In genomic region chr3:138944842-138945645, GRCh38 we compare ENCODE assay signal across 8 cellular contexts. TPM values are rescaled to one million over a fixed set of nuclear protein-coding genes. Genes with fewer than 3 reads are reported as not detected.
DNase-seq lines count a peak whose midpoint lies in the region; ATAC-seq and TF ChIP-seq lines count a peak whose summit lies in the region.

No MANE protein-coding gene starts in this region.

- ATAC-seq in activated naive CD8-positive, alpha-beta T cell treated with anti-CD3 and anti-CD28 coated beads, Interleukin-2, amount 10 ng/mL, durations not matched to agents 7 days and 5 days (ENCODE audit: low read depth): no peak
- ATAC-seq in GM21390 (IDR thresholded peaks at IDR 0.05; ENCODE audit: unreplicated experiment) (no peak), HG03280 (IDR thresholded peaks at IDR 0.05; ENCODE audit: unreplicated experiment) (no peak)

- H3K27ac ChIP-seq in cardiac muscle cell (no peak overlapping the region), right atrium auricular region (no peak overlapping the region), transverse colon (no peak overlapping the region)

- in situ Hi-C loops in transverse colon (cut with MboI; ENCODE audit: low pct_ligation_motif_present in 1 of 4, low pct_unique_long_range_greater_than_20kb in 1 of 4, low sequenced_read_pairs in 3 of 4): loop anchor here in 2 of 4 donors (25.0 kb wide), 2 partner anchors 392 to 533 kb away; partner anchors contain the start of gene MRPS22 (in 2 of the 2)

- no peak for TF ChIP-seq EP300 in transverse colon (IDR thresholded peaks at IDR 0.05; ENCODE audit: low read depth)

- peak overlapping the region; percentile 83 for H3K27ac Mint-ChIP-seq in activated naive CD8-positive, alpha-beta T cell treated with anti-CD3 and anti-CD28 coated beads, Interleukin-2, amount 10 ng/mL, durations not matched to agents 7 days and 5 days

- no peaks in the 10 kb centered on the region for H3K9me3 Mint-ChIP-seq in activated naive CD8-positive, alpha-beta T cell treated with anti-CD3 and anti-CD28 coated beads, Interleukin-2, amount 10 ng/mL, durations not matched to agents 7 days and 5 days

- WGBS in transverse colon (ENCODE audit: low coverage in 1 of 2), 2 donors: 6 to 8% methylated on average over 9 to 66 of the region's 83 CpGs

- H3K9me3 ChIP-seq in cardiac muscle cell (ENCODE audit: low read depth) (no peaks in the 10 kb centered on the region), right atrium auricular region (no peaks in the 10 kb centered on the region), transverse colon (no peaks in the 10 kb centered on the region)

- peak overlapping the region; percentile 86 for H3K4me3 Mint-ChIP-seq in activated naive CD8-positive, alpha-beta T cell treated with anti-CD3 and anti-CD28 coated beads, Interleukin-2, amount 10 ng/mL, durations not matched to agents 7 days and 5 days

- peaks cover 15% of the 10 kb centered on the region for H3K4me1 Mint-ChIP-seq in activated naive CD8-positive, alpha-beta T cell treated with anti-CD3 and anti-CD28 coated beads, Interleukin-2, amount 10 ng/mL, durations not matched to agents 7 days and 5 days

- DNase-seq in cardiac muscle cell (ENCODE audit: low read depth in 1 of 2, low spot score in 1 of 2) (peak in 1 of 2 donors; percentile 73), right atrium auricular region (ENCODE audit: low spot score) (no peak), left kidney (ENCODE audit: low read depth, low spot score) (peak; percentile 65), transverse colon (peak; percentile 18), COLO829 (ENCODE audit: low spot score) (no peak)
- DNase-seq in activated naive CD8-positive, alpha-beta T cell treated with anti-CD3 and anti-CD28 coated beads, Interleukin-2, amount 10 ng/mL, durations not matched to agents 7 days and 5 days: peak; percentile 52

- H3K4me1 ChIP-seq in cardiac muscle cell (ENCODE audit: low read depth) (peaks cover 11% of the 10 kb centered on the region), right atrium auricular region (peaks cover 0 to 42% of the 10 kb centered on the region in 2 donors), transverse colon (peaks cover 24 to 44% (median 35%) of the 10 kb centered on the region in 4 donors)

- TF ChIP-seq CTCF in cardiac muscle cell (IDR thresholded peaks at IDR 0.05; ENCODE audit: low read depth, low read length) (no peak), right atrium auricular region (IDR thresholded peaks at IDR 0.05) (no peak), transverse colon (IDR thresholded peaks at IDR 0.05) (no peak)

- intact Hi-C loops in transverse colon (cut with DNase I; ENCODE audit: low total_unique reads): loop anchor here (10.0 kb wide), 1 partner anchor 380 kb away; no protein-coding TSS in a partner anchor

- H3K4me3 ChIP-seq in cardiac muscle cell (peak overlapping the region; percentile 5), right atrium auricular region (peak overlapping the region in 1 of 2 donors; percentile 16), transverse colon (peak overlapping the region in 2 of 4 donors; percentile 2 to 52)

- peaks cover 100% of the 10 kb centered on the region for H3K27me3 ChIP-seq in cardiac muscle cell
- peaks cover 57 to 95% of the 10 kb centered on the region in 2 donors for H3K27me3 ChIP-seq in right atrium auricular region
- H3K27me3 ChIP-seq in transverse colon: peaks cover 100% of the 10 kb centered on the region

- H3K36me3 ChIP-seq in cardiac muscle cell (no peaks in the 10 kb centered on the region), right atrium auricular region (no peaks in the 10 kb centered on the region), transverse colon (no peaks in the 10 kb centered on the region)

- no peak for TF ChIP-seq POLR2A in transverse colon (IDR thresholded peaks at IDR 0.05)

- H3K36me3 Mint-ChIP-seq in activated naive CD8-positive, alpha-beta T cell treated with anti-CD3 and anti-CD28 coated beads, Interleukin-2, amount 10 ng/mL, durations not matched to agents 7 days and 5 days: peaks cover 3% of the 10 kb centered on the region

- H3K27me3 Mint-ChIP-seq in activated naive CD8-positive, alpha-beta T cell treated with anti-CD3 and anti-CD28 coated beads, Interleukin-2, amount 10 ng/mL, durations not matched to agents 7 days and 5 days: peaks cover 86% of the 10 kb centered on the region

- POLR2A ChIA-PET in activated naive CD8-positive, alpha-beta T cell treated with anti-CD3 and anti-CD28 coated beads, Interleukin-2, amount 10 ng/mL, durations not matched to agents 7 days and 5 days (lab: Charles Lee): no interaction called here

RNA-seq across cellular contexts. Expression of gene FOXL2, which starts 1.9 kb away (rescaled TPM):
- 0.25 TPM in 1 of 2 replicates, not detected in the other for total RNA-seq in cardiac muscle cell
- not detected in 2 replicates for polyA plus RNA-seq in cardiac muscle cell
- total RNA-seq in right atrium auricular region: not detected
- total RNA-seq in activated naive CD8-positive, alpha-beta T cell treated with anti-CD3 and anti-CD28 coated beads, Interleukin-2, amount 10 ng/mL, durations not matched to agents 7 days and 5 days: not detected
- not detected for total RNA-seq in transverse colon

RNA-seq across cellular contexts. Expression of gene FOXL2NB, which starts 2.0 kb away (rescaled TPM):
- total RNA-seq in cardiac muscle cell (0.11 TPM in 1 of 2 replicates, not detected in the other), right atrium auricular region (not detected), transverse colon (not detected)
- not detected in 2 replicates for polyA plus RNA-seq in cardiac muscle cell
- total RNA-seq in activated naive CD8-positive, alpha-beta T cell treated with anti-CD3 and anti-CD28 coated beads, Interleukin-2, amount 10 ng/mL, durations not matched to agents 7 days and 5 days: not detected

Comparison
In these comparisons a context has a peak if more than half of its experiments do, and no peak if none do; other contexts are left out.
1. DNase-seq: peak in activated naive CD8-positive, alpha-beta T cell treated with anti-CD3 and anti-CD28 coated beads, Interleukin-2, amount 10 ng/mL, durations not matched to agents 7 days and 5 days (single experiment), left kidney (single experiment) and transverse colon (single experiment); none in right atrium auricular region (single experiment) and COLO829 (single experiment).